In the genomic region with DNA sequence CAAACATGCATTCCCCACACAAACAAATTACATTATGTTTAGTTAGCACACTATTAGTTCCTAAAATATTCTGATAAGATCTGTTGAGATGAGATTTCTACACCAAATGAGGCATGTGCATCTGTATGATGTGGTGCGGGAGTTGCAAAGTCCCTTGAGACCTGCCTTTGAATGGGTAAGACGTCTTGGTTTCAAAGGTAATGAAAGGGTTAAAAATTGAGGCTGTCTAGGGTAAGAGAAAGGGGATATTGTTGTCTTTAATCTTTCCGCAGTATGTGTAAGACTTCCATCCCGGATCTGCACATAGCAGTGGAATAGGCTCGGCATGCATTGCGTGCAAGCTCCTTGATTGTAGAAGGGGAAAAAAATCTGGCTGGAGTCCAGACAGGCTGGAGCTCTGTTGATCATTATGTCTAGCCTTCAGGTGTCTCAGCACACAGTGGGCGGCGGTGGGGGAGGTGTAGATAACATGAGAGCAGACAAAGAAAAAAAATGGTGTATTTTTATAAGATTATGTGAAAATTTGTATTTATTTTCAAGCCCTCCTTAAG, we compare ENCODE assay signal across 1 cellular context.
TF ChIP-seq lines count a peak whose summit lies in the region.

No MANE protein-coding gene starts in this region.

TF ChIP-seq in GM23338, 12 proteins besides CTCF, POLR2A, EP300 and RAD21 (continued from another document):
- TF ChIP-seq, protein P1, sequence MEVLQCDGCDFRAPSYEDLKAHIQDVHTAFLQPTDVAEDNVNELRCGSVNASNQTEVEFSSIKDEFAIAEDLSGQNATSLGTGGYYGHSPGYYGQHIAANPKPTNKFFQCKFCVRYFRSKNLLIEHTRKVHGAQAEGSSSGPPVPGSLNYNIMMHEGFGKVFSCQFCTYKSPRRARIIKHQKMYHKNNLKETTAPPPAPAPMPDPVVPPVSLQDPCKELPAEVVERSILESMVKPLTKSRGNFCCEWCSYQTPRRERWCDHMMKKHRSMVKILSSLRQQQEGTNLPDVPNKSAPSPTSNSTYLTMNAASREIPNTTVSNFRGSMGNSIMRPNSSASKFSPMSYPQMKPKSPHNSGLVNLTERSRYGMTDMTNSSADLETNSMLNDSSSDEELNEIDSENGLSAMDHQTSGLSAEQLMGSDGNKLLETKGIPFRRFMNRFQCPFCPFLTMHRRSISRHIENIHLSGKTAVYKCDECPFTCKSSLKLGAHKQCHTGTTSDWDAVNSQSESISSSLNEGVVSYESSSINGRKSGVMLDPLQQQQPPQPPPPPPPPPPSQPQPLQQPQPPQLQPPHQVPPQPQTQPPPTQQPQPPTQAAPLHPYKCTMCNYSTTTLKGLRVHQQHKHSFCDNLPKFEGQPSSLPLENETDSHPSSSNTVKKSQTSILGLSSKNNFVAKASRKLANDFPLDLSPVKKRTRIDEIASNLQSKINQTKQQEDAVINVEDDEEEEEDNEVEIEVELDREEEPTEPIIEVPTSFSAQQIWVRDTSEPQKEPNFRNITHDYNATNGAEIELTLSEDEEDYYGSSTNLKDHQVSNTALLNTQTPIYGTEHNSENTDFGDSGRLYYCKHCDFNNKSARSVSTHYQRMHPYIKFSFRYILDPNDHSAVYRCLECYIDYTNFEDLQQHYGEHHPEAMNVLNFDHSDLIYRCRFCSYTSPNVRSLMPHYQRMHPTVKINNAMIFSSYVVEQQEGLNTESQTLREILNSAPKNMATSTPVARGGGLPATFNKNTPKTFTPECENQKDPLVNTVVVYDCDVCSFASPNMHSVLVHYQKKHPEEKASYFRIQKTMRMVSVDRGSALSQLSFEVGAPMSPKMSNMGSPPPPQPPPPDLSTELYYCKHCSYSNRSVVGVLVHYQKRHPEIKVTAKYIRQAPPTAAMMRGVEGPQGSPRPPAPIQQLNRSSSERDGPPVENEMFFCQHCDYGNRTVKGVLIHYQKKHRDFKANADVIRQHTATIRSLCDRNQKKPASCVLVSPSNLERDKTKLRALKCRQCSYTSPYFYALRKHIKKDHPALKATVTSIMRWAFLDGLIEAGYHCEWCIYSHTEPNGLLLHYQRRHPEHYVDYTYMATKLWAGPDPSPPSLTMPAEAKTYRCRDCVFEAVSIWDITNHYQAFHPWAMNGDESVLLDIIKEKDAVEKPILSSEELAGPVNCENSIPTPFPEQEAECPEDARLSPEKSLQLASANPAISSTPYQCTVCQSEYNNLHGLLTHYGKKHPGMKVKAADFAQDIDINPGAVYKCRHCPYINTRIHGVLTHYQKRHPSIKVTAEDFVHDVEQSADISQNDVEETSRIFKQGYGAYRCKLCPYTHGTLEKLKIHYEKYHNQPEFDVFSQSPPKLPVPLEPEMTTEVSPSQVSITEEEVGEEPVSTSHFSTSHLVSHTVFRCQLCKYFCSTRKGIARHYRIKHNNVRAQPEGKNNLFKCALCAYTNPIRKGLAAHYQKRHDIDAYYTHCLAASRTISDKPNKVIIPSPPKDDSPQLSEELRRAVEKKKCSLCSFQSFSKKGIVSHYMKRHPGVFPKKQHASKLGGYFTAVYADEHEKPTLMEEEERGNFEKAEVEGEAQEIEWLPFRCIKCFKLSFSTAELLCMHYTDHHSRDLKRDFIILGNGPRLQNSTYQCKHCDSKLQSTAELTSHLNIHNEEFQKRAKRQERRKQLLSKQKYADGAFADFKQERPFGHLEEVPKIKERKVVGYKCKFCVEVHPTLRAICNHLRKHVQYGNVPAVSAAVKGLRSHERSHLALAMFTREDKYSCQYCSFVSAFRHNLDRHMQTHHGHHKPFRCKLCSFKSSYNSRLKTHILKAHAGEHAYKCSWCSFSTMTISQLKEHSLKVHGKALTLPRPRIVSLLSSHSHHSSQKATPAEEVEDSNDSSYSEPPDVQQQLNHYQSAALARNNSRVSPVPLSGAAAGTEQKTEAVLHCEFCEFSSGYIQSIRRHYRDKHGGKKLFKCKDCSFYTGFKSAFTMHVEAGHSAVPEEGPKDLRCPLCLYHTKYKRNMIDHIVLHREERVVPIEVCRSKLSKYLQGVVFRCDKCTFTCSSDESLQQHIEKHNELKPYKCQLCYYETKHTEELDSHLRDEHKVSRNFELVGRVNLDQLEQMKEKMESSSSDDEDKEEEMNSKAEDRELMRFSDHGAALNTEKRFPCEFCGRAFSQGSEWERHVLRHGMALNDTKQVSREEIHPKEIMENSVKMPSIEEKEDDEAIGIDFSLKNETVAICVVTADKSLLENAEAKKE (CRISPR knock-in tag; IDR thresholded peaks at IDR 0.05), result no peak
- TF ChIP-seq NANOG (IDR thresholded peaks at IDR 0.05; ENCODE audit: borderline replicate concordance) (no peak), POLR2AphosphoS5 (IDR thresholded peaks at IDR 0.05; ENCODE audit: low read depth) (no peak), JUNB (IDR thresholded peaks at IDR 0.05; ENCODE audit: unreplicated experiment) (no peak), EZH2phosphoT487 (IDR thresholded peaks at IDR 0.05; ENCODE audit: unreplicated experiment) (no peak), ZNF331 (CRISPR knock-in tag; IDR thresholded peaks at IDR 0.05; ENCODE audit: low read depth) (no peak), ZNF114 (CRISPR knock-in tag; IDR thresholded peaks at IDR 0.05) (no peak), STAT1 (IDR thresholded peaks at IDR 0.05; ENCODE audit: unreplicated experiment) (no peak)
- TF ChIP-seq, protein P2, sequence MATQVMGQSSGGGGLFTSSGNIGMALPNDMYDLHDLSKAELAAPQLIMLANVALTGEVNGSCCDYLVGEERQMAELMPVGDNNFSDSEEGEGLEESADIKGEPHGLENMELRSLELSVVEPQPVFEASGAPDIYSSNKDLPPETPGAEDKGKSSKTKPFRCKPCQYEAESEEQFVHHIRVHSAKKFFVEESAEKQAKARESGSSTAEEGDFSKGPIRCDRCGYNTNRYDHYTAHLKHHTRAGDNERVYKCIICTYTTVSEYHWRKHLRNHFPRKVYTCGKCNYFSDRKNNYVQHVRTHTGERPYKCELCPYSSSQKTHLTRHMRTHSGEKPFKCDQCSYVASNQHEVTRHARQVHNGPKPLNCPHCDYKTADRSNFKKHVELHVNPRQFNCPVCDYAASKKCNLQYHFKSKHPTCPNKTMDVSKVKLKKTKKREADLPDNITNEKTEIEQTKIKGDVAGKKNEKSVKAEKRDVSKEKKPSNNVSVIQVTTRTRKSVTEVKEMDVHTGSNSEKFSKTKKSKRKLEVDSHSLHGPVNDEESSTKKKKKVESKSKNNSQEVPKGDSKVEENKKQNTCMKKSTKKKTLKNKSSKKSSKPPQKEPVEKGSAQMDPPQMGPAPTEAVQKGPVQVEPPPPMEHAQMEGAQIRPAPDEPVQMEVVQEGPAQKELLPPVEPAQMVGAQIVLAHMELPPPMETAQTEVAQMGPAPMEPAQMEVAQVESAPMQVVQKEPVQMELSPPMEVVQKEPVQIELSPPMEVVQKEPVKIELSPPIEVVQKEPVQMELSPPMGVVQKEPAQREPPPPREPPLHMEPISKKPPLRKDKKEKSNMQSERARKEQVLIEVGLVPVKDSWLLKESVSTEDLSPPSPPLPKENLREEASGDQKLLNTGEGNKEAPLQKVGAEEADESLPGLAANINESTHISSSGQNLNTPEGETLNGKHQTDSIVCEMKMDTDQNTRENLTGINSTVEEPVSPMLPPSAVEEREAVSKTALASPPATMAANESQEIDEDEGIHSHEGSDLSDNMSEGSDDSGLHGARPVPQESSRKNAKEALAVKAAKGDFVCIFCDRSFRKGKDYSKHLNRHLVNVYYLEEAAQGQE (IDR thresholded peaks at IDR 0.05; ENCODE audit: unreplicated experiment), result no peak
